In the genomic region with DNA sequence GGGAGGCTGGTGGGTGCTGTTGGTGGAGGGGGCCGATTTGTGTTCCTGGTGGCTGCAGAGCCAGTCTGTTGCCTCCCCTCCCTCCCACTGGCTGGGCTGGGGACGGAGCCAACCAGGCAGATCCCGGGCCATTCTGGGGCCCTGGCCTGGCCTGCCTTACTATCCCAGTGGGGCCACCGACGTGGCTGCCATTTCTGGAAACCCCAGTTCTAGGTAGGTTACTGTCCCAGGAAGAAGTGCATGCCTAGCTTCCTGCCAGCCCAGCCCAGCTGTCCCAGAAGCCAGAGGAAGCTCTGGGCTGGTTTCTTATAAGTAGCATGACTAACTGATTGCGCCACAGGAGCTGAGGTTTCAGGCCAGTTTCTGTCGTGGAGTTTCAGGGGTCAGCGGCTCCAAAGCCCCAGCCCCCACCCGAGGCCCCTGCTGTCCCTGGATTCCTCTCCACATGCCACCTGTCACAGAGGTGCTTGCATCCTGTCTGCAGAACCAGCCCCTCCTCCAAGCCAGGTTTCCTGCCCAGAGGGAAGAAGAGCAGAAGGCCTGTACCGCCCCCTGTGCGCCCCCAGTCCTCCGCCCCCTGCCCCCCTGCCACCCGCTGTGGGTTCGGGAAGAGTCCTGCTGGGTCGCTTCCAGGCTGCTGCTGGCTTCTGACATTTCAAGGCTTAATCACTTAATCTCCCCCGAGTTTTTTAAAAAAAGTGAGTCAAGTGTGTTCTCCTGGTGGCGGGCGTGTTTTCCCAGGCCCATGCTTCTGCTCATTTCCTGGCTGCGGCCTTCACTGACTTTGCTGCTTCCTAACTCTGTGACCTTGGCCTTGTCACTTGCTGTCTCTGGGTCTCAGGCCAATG, we compare ENCODE assay signal across 8 cellular contexts. TPM values are rescaled to one million over a fixed set of nuclear protein-coding genes. Genes with fewer than 3 reads are reported as not detected.
DNase-seq lines count a peak whose midpoint lies in the region; ATAC-seq and TF ChIP-seq lines count a peak whose summit lies in the region.

No MANE protein-coding gene starts in this region.

- H3K4me1 Mint-ChIP-seq in activated naive CD8-positive, alpha-beta T cell treated with anti-CD3 and anti-CD28 coated beads, Interleukin-2, amount 10 ng/mL, durations not matched to agents 7 days and 5 days: peaks cover 67% of the 10 kb centered on the region

- H3K9me3 Mint-ChIP-seq in activated naive CD8-positive, alpha-beta T cell treated with anti-CD3 and anti-CD28 coated beads, Interleukin-2, amount 10 ng/mL, durations not matched to agents 7 days and 5 days: no peaks in the 10 kb centered on the region

- 17 to 24% methylated on average over 19 of the region's 19 CpGs for WGBS in heart right ventricle, 2 donors

- no peak overlapping the region for H2AFZ ChIP-seq in OCI-LY1 (ENCODE audit: low read length)

- TF ChIP-seq CTCF in OCI-LY1 (IDR thresholded peaks at IDR 0.05; ENCODE audit: low read length) (no peak), heart right ventricle (IDR thresholded peaks at IDR 0.05) (peak in 2 of 9 donors; percentile 4 to 9)

- H3K9me2 ChIP-seq in OCI-LY1 (ENCODE audit: low read depth, low read length): no peaks in the 10 kb centered on the region

- POLR2A ChIA-PET in activated naive CD8-positive, alpha-beta T cell treated with anti-CD3 and anti-CD28 coated beads, Interleukin-2, amount 10 ng/mL, durations not matched to agents 7 days and 5 days (lab: Charles Lee): interaction anchor here (0.5 to 3.2 kb wide), 8 partner anchors 9 to 153 kb away, joined by 3 to 11 read pairs (median 5); partner anchors contain the start of gene KDM8

- H3K36me3 ChIP-seq in OCI-LY1 (ENCODE audit: insufficient read depth, low read length) (peaks cover 32% of the 10 kb centered on the region), heart right ventricle (peaks cover 0 to 43% (median 0%) of the 10 kb centered on the region in 9 donors)

- H3K27ac ChIP-seq in OCI-LY1 (ENCODE audit: low read depth, low read length, poor library complexity, severe bottlenecking) (peak overlapping the region; percentile 1), heart right ventricle (peak overlapping the region; percentile 50 to 100 (median 86))

- H3K27me3 ChIP-seq in OCI-LY1 (ENCODE audit: insufficient read depth, low read length) (no peaks in the 10 kb centered on the region), heart right ventricle (no peaks in the 10 kb centered on the region)

- H3K4me1 ChIP-seq in OCI-LY1 (ENCODE audit: insufficient read depth, low read length, severe bottlenecking) (peaks cover 27% of the 10 kb centered on the region), heart right ventricle (peaks cover 9 to 99% (median 47%) of the 10 kb centered on the region in 9 donors)

- intact Hi-C loops in heart right ventricle (cut with DNase I) (loop anchor here in 1 of 10 donors (5.0 kb wide), 1 partner anchor 40 kb away; no protein-coding TSS in a partner anchor), posterior vena cava (cut with DNase I) (no loop called here)

- no peaks in the 10 kb centered on the region for H3F3A ChIP-seq in OCI-LY1 (ENCODE audit: insufficient read depth, low read length)

- H3K9me3 ChIP-seq in OCI-LY1 (ENCODE audit: low read length) (no peaks in the 10 kb centered on the region), heart right ventricle (no peaks in the 10 kb centered on the region)

- ATAC-seq in GM21786 (IDR thresholded peaks at IDR 0.05; ENCODE audit: unreplicated experiment): peak; percentile 43
- ATAC-seq in activated naive CD8-positive, alpha-beta T cell treated with anti-CD3 and anti-CD28 coated beads, Interleukin-2, amount 10 ng/mL, durations not matched to agents 7 days and 5 days (ENCODE audit: low read depth): peak; percentile 74
- ATAC-seq in heart right ventricle: peak; percentile 36 to 90 (median 72)
- no peak for ATAC-seq in GM18511 (IDR thresholded peaks at IDR 0.05; ENCODE audit: unreplicated experiment)

- peak overlapping the region; percentile 87 for H3K27ac Mint-ChIP-seq in activated naive CD8-positive, alpha-beta T cell treated with anti-CD3 and anti-CD28 coated beads, Interleukin-2, amount 10 ng/mL, durations not matched to agents 7 days and 5 days

- H3K36me3 Mint-ChIP-seq in activated naive CD8-positive, alpha-beta T cell treated with anti-CD3 and anti-CD28 coated beads, Interleukin-2, amount 10 ng/mL, durations not matched to agents 7 days and 5 days: peaks cover 60% of the 10 kb centered on the region

- H4K20me1 ChIP-seq in OCI-LY1 (ENCODE audit: insufficient read depth, low read length): no peaks in the 10 kb centered on the region

- peaks cover 52% of the 10 kb centered on the region for H3K79me2 ChIP-seq in OCI-LY1 (ENCODE audit: insufficient read depth, low read length)

- H3K4me3 ChIP-seq in OCI-LY1 (ENCODE audit: low read depth, low read length, poor library complexity, severe bottlenecking): no peak overlapping the region
- H3K4me3 ChIP-seq in heart right ventricle: peak overlapping the region in 2 of 10 donors; percentile 14 to 35

- DNase-seq in A172 (ENCODE audit: low spot score) (peak; percentile 97), heart right ventricle (peak; percentile 63 to 73), posterior vena cava (ENCODE audit: low spot score) (peak; percentile 96), DMS114 treated with DMSO at 0.1 percent for 48 hours (lab: John Stamatoyannopoulos, UW; ENCODE audit: unreplicated experiment) (no peak)
- peak; percentile 55 for DNase-seq in activated naive CD8-positive, alpha-beta T cell treated with anti-CD3 and anti-CD28 coated beads, Interleukin-2, amount 10 ng/mL, durations not matched to agents 7 days and 5 days

- no peak overlapping the region; the same call in 1 of the 2 replicates for H3K4me2 ChIP-seq in OCI-LY1 (ENCODE audit: low read length)

- no peaks in the 10 kb centered on the region for H3K27me3 Mint-ChIP-seq in activated naive CD8-positive, alpha-beta T cell treated with anti-CD3 and anti-CD28 coated beads, Interleukin-2, amount 10 ng/mL, durations not matched to agents 7 days and 5 days

- H3K4me3 Mint-ChIP-seq in activated naive CD8-positive, alpha-beta T cell treated with anti-CD3 and anti-CD28 coated beads, Interleukin-2, amount 10 ng/mL, durations not matched to agents 7 days and 5 days: peak overlapping the region; percentile 67

- H3K9ac ChIP-seq in OCI-LY1 (ENCODE audit: low read length): no peak overlapping the region

RNA-seq across cellular contexts. Expression of gene IL4R, which starts 13.2 kb away (rescaled TPM):
- total RNA-seq in A172 (2014; rRNA removed; shearing (Covaris generic)): 21.2 and 25.6 TPM in 2 replicates
- 100 to 1,000 TPM; 215 TPM for total RNA-seq in activated naive CD8-positive, alpha-beta T cell treated with anti-CD3 and anti-CD28 coated beads, Interleukin-2, amount 10 ng/mL, durations not matched to agents 7 days and 5 days
- total RNA-seq in heart right ventricle (10 to 100 TPM in 4 of 10 donors, 1 to 10 TPM in 6; 5.0 to 28.9 (median 9.7) TPM), posterior vena cava (100 to 1,000 TPM in 1 of 2 donors, 10 to 100 TPM in 1; 99.2 to 112 TPM)
- 10 to 100 TPM; 10.0 to 10.2 TPM for polyA plus RNA-seq in heart right ventricle

RNA-seq across cellular contexts. Expression of gene NSMCE1, which starts 58.4 kb away (rescaled TPM):
- total RNA-seq in A172 (2014; rRNA removed; shearing (Covaris generic)): 96.6 and 104 TPM in 2 replicates
- total RNA-seq in activated naive CD8-positive, alpha-beta T cell treated with anti-CD3 and anti-CD28 coated beads, Interleukin-2, amount 10 ng/mL, durations not matched to agents 7 days and 5 days: 10 to 100 TPM; 69.0 to 75.6 TPM
- 10 to 100 TPM; 33.5 to 46.3 (median 38.1) TPM for total RNA-seq in heart right ventricle
- polyA plus RNA-seq in heart right ventricle: 10 to 100 TPM; 36.1 to 57.1 TPM
- 10 to 100 TPM; 45.3 to 52.0 TPM for total RNA-seq in posterior vena cava
